18 cellular contexts compared by ENCODE assay signal in genomic region chr15:44075535-44075934, GRCh38.
"Had no signal": no experiment of that assay in that cellular context is flagged by ENCODE, and none has a peak within 500 bp of the region (broad histone marks: within the 10 kb centered on the region; RNA-seq: fewer than 3 reads in every experiment).

No MANE protein-coding gene starts in this region.

- DNase-seq: activated CD4-positive, alpha-beta T cell treated with anti-CD3 and anti-CD28 coated beads for 4 hours; activated naive CD4-positive, alpha-beta T cell; cerebellar nuclear complex; effector memory CD8-positive, alpha-beta T cell; erythroblast; head of caudate nucleus; mucosa of descending colon; naive thymus-derived CD8-positive, alpha-beta T cell; psoas muscle; right lobe of liver; spleen; stimulated activated CD4-positive, alpha-beta T cell treated with anti-CD3 and anti-CD28 coated beads, Interleukin-1b, Interleukin-23, amount 100 ng/mL, for 48 hours; stimulated activated naive CD4-positive, alpha-beta T cell; T-helper 1 cell had no signal

- H3K36me3 Mint-ChIP-seq: type B pancreatic cell had no signal

- H3K4me3 Mint-ChIP-seq: activated T-helper 1 cell treated with anti-CD3 and anti-CD28 coated beads, Interleukin-12 subunit alpha, Interleukin-12 subunit beta, Interleukin-2, Interleukin-4 antibody, amounts not matched to agents 30 ng/mL and 10 ng/mL and 1 ng/mL, durations not matched to agents 14 hours and 24 hours and 36 hours; dendritic cell treated with granulocyte-macrophage colony-stimulating factor and Interleukin-4, amounts not matched to agents 40 ng/mL and 50 ng/mL, for 4 days; effector memory CD8-positive, alpha-beta T cell; naive thymus-derived CD8-positive, alpha-beta T cell; type B pancreatic cell had no signal

- H3K27me3 Mint-ChIP-seq: type B pancreatic cell had no signal

- ATAC-seq: effector memory CD8-positive, alpha-beta T cell; mucosa of descending colon; naive thymus-derived CD8-positive, alpha-beta T cell; psoas muscle; right lobe of liver had no signal

- H3K27ac ChIP-seq: neutrophil, psoas muscle, right lobe of liver, spleen had no signal

- H3K27ac Mint-ChIP-seq: activated T-helper 1 cell treated with anti-CD3 and anti-CD28 coated beads, Interleukin-12 subunit alpha, Interleukin-12 subunit beta, Interleukin-2, Interleukin-4 antibody, amounts not matched to agents 30 ng/mL and 10 ng/mL and 1 ng/mL, durations not matched to agents 14 hours and 24 hours and 36 hours; dendritic cell treated with granulocyte-macrophage colony-stimulating factor and Interleukin-4, amounts not matched to agents 40 ng/mL and 50 ng/mL, for 4 days; effector memory CD8-positive, alpha-beta T cell; type B pancreatic cell had no signal

- H3K9me3 ChIP-seq: mucosa of descending colon, neutrophil, right lobe of liver had no signal

- H3K4me1 Mint-ChIP-seq: naive thymus-derived CD8-positive, alpha-beta T cell had no signal

- H3K4me3 ChIP-seq: mucosa of descending colon, psoas muscle, right lobe of liver, spleen had no signal
